In the genomic region with DNA sequence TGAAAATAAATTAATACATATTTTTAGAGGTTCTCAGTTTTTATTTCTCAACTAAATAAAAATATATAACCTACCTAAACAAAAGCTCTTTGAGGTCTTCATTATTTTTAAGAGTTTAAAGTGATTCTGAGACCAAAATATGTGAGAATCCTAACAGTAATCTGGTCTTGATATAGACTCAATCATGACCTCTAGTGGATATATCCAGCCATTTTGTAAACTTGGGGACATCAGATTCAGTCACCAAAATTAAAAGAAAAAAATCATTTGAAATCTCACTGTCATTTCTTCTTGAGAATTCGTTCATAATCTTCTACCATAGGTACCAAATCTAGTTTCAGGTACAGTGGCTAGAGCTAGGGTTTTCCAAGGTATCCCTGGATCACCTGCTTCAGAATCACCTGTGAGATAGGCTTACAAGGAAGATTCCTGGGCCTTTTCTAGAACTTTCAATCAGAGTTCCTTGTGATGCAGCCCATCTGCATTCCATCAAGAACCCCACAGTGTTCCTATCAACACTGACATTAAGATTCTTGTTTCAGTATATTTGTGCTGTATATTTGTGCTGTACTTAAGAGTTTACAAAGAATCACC, we compare ENCODE assay signal across 8 cellular contexts.
DNase-seq lines count a peak whose midpoint lies in the region; ATAC-seq, FAIRE-seq and TF ChIP-seq lines count a peak whose summit lies in the region.

No MANE protein-coding gene starts in this region.

- H3K36me3 Mint-ChIP-seq in astrocyte (ENCODE audit: low read depth, unreplicated experiment): no peaks in the 10 kb centered on the region

- no peaks in the 10 kb centered on the region for H3K79me2 ChIP-seq in astrocyte (ENCODE audit: insufficient read depth, low read length)
- no peaks in the 10 kb centered on the region for H3K79me2 ChIP-seq in mesendoderm (ENCODE audit: control insufficient read depth, insufficient read depth, low read length)

- no peak overlapping the region for H2BK15ac ChIP-seq in mesendoderm (replicated peaks; ENCODE audit: low read depth)

- H3K36me3 ChIP-seq in astrocyte (ENCODE audit: insufficient read depth, low read length) (no peaks in the 10 kb centered on the region), mesendoderm (ENCODE audit: control insufficient read depth, insufficient read depth, low read length) (no peaks in the 10 kb centered on the region)

- H3K27me3 ChIP-seq in astrocyte (ENCODE audit: insufficient read depth, low read length) (no peaks in the 10 kb centered on the region), mesendoderm (ENCODE audit: insufficient read depth, low read length, poor library complexity) (no peaks in the 10 kb centered on the region)

- no peaks in the 10 kb centered on the region for H3K9me3 ChIP-seq in astrocyte (ENCODE audit: insufficient read depth, low read depth, low read length)

- H3K27ac ChIP-seq in astrocyte (ENCODE audit: low read depth, low read length): peak overlapping the region; percentile 15
- H3K27ac ChIP-seq in mesendoderm (ENCODE audit: low read depth, low read length): no peak overlapping the region

- no peak overlapping the region for H3K4me3 Mint-ChIP-seq in astrocyte (ENCODE audit: unreplicated experiment)

- H3K23ac ChIP-seq in mesendoderm (ENCODE audit: low read length): no peak overlapping the region

- DNase-seq in D721Med (ENCODE audit: insufficient read length, low spot score) (no peak), HT1080 (ENCODE audit: low read depth) (peak; percentile 23), astrocyte (ENCODE audit: low read depth) (peak; percentile 27), mesendoderm (peak; percentile 40), GM12891 (ENCODE audit: insufficient read length, low spot score) (no peak)

- peak overlapping the region; percentile 7 for H3K9ac ChIP-seq in astrocyte (ENCODE audit: low read length)
- H3K9ac ChIP-seq in mesendoderm (ENCODE audit: low read length): no peak overlapping the region

- no peak overlapping the region for H2AFZ ChIP-seq in astrocyte (ENCODE audit: low read depth, low read length)

- no peaks in the 10 kb centered on the region for H4K20me1 ChIP-seq in astrocyte (ENCODE audit: insufficient read depth, low read length)

- H3K4me3 ChIP-seq in astrocyte (ENCODE audit: insufficient read depth, low read depth, low read length) (no peak overlapping the region), mesendoderm (ENCODE audit: low read length) (no peak overlapping the region)

- H3K79me1 ChIP-seq in mesendoderm (ENCODE audit: low read length): no peaks in the 10 kb centered on the region

- H2BK120ac ChIP-seq in mesendoderm (ENCODE audit: low read depth, low read length): no peak overlapping the region

- FAIRE-seq in D721Med (lab: Jason Lieb, UNC) (no peak), astrocyte (lab: Jason Lieb, UNC) (peak; percentile 47), GM12891 (lab: Jason Lieb, UNC) (no peak)

- H3K4ac ChIP-seq in mesendoderm (ENCODE audit: low read depth, low read length): no peak overlapping the region

- H2AK5ac ChIP-seq in mesendoderm (ENCODE audit: low read length): no peak overlapping the region

- no peaks in the 10 kb centered on the region for H3K27me3 Mint-ChIP-seq in astrocyte (ENCODE audit: low read depth, unreplicated experiment)

- H3K18ac ChIP-seq in mesendoderm (ENCODE audit: low read length): peak overlapping the region; percentile 28

- peaks cover 31% of the 10 kb centered on the region for H3K4me1 Mint-ChIP-seq in astrocyte (ENCODE audit: low read depth, unreplicated experiment)

- TF ChIP-seq CTCF in D721Med (IDR thresholded peaks at IDR 0.05; ENCODE audit: insufficient read depth, missing control alignments) (peak; percentile 52), astrocyte (IDR thresholded peaks at IDR 0.05; ENCODE audit: insufficient read depth, low read depth, low read length) (peak; percentile 46)

- no peak for ATAC-seq in HG03097 (IDR thresholded peaks at IDR 0.05; ENCODE audit: low FRiP score, unreplicated experiment)
- no peak for ATAC-seq in GM18873 (IDR thresholded peaks at IDR 0.05; ENCODE audit: low FRiP score, unreplicated experiment)
- ATAC-seq in HG02642 (IDR thresholded peaks at IDR 0.05; ENCODE audit: poor library complexity, unreplicated experiment): no peak

- H3K56ac ChIP-seq in mesendoderm (ENCODE audit: low read length): no peak overlapping the region

- no peak overlapping the region for H3K4me2 ChIP-seq in astrocyte (ENCODE audit: low read length)
- H3K4me2 ChIP-seq in mesendoderm (ENCODE audit: low read length): no peak overlapping the region

- H3K4me1 ChIP-seq in astrocyte (ENCODE audit: insufficient read depth, low read length) (peaks cover 35% of the 10 kb centered on the region), mesendoderm (ENCODE audit: control insufficient read depth, low read depth, low read length) (peaks cover 2% of the 10 kb centered on the region)

- H3K27ac Mint-ChIP-seq in astrocyte (ENCODE audit: unreplicated experiment): peak overlapping the region; percentile 12

- no peaks in the 10 kb centered on the region for H3K9me3 Mint-ChIP-seq in astrocyte (ENCODE audit: unreplicated experiment)

- no peak overlapping the region for H4K8ac ChIP-seq in mesendoderm (ENCODE audit: low read depth, low read length)

- WGBS in mesendoderm (ENCODE audit: extremely low coverage, insufficient coverage, low lambda C conversion rate): no CpG with 5 or more reads among the region's 1 CpG

- H2BK5ac ChIP-seq in mesendoderm (ENCODE audit: low read length): no peak overlapping the region

- no peak for TF ChIP-seq POLR2A in GM12891 (IDR thresholded peaks at IDR 0.05; ENCODE audit: low read depth, low read length)

- H4K5ac ChIP-seq in mesendoderm (ENCODE audit: low read length): no peak overlapping the region

TF ChIP-seq in GM12891, 5 proteins besides CTCF, POLR2A, EP300 and RAD21:
- TF ChIP-seq POLR2AphosphoS5 (IDR thresholded peaks at IDR 0.05; ENCODE audit: low read depth, low read length) (no peak), SPI1 (IDR thresholded peaks at IDR 0.05; ENCODE audit: low read depth, low read length) (no peak), POU2F2 (IDR thresholded peaks at IDR 0.05; ENCODE audit: low read depth, low read length) (no peak), TAF1 (IDR thresholded peaks at IDR 0.05; ENCODE audit: low read depth, low read length) (no peak), PAX5 (IDR thresholded peaks at IDR 0.05; ENCODE audit: insufficient read depth, low read length, severe bottlenecking) (no peak)

Comparison
In these comparisons a context has a peak if more than half of its experiments do, and no peak if none do; other contexts are left out.
1. DNase-seq: peak in HT1080 (single experiment), astrocyte (single experiment) and mesendoderm (single experiment); none in D721Med (single experiment) and GM12891 (single experiment).